Comparison of ENCODE assay signal across 16 cellular contexts in the genomic region with DNA sequence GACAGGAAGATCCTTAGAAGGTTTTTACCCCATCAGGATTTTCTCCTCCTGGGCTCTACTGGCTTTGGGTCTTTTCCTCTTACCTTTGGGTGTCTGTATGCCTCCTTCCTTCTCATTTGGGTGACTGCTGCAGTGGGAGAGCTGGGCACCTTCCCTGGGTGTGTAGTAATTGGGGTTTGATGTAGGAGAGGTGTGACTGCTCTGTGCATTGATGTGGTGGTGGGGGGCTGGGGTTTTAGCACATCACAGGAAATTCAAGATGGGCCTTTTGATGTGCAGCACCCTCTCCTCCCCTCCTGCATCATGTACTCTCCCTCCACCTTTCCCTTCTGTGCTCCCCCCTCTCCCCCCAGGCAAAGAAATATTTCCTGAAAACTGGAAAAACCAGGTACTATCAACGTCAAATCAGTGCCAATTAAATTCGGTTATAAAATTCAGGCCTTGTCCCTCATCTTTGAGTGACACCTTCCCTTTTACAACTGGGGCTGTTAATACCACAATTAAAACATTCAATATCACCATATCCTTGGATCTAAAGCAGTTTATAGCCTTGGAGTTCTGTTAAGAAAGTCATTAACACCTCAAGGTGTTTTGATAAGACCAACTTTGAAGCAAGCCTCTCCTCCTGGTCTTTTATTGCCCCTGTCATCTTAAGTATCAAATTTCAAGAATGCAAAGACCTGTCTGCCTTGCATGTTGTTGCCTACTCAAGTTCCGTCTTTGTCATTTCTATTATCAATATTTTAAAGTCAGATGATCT. TPM values are rescaled to one million over a fixed set of nuclear protein-coding genes. Genes with fewer than 3 reads are reported as not detected.
DNase-seq lines count a peak whose midpoint lies in the region; TF ChIP-seq lines count a peak whose summit lies in the region.
"Had no signal": no experiment of that assay in that cellular context is flagged by ENCODE, and none has a peak within 500 bp of the region (broad histone marks: within the 10 kb centered on the region; RNA-seq: fewer than 3 reads in every experiment).

No MANE protein-coding gene starts in this region.

- peaks cover 0 to 4% of the 10 kb centered on the region in 2 donors for H3K27me3 ChIP-seq in tibial artery
- H3K27me3 ChIP-seq: suprapubic skin had no signal

- H3K36me3 ChIP-seq in tibial artery, result no peaks in the 10 kb centered on the region
- H3K36me3 ChIP-seq: left ventricle myocardium inferior, suprapubic skin had no signal

- H3K4me3 ChIP-seq in tibial artery, result no peak overlapping the region
- H3K4me3 ChIP-seq: K562, left ventricle myocardium inferior, suprapubic skin had no signal

- TF ChIP-seq CTCF in type B pancreatic cell (conservative IDR thresholded peaks at IDR 0.05) (no peak), glutamatergic neuron (IDR thresholded peaks at IDR 0.05; ENCODE audit: partially characterized antibody, unreplicated experiment) (no peak), tibial artery (IDR thresholded peaks at IDR 0.05) (no peak)

- H3K36me3 Mint-ChIP-seq in activated T-cell treated with anti-CD3 and anti-CD28 coated beads, Interleukin-2, amount 50 U/mL, for 24 hours (ENCODE audit: low read depth), result no peaks in the 10 kb centered on the region
- H3K36me3 Mint-ChIP-seq in immature natural killer cell (no peaks in the 10 kb centered on the region), type B pancreatic cell (no peaks in the 10 kb centered on the region), glutamatergic neuron (ENCODE audit: unreplicated experiment) (no peaks in the 10 kb centered on the region)
- H3K36me3 Mint-ChIP-seq: natural killer cell had no signal

- H3K4me3 Mint-ChIP-seq in activated T-cell treated with anti-CD3 and anti-CD28 coated beads, Interleukin-2, amount 50 U/mL, for 24 hours, result peak overlapping the region; percentile 11
- peak overlapping the region in 3 of 5 donors; percentile 5 to 39 (median 33) for H3K4me3 Mint-ChIP-seq in immature natural killer cell
- no peak overlapping the region for H3K4me3 Mint-ChIP-seq in type B pancreatic cell
- H3K4me3 Mint-ChIP-seq in glutamatergic neuron (ENCODE audit: unreplicated experiment), result no peak overlapping the region
- H3K4me3 Mint-ChIP-seq: natural killer cell had no signal

- no peaks in the 10 kb centered on the region for H3K27me3 Mint-ChIP-seq in activated T-cell treated with anti-CD3 and anti-CD28 coated beads, Interleukin-2, amount 50 U/mL, for 24 hours
- H3K27me3 Mint-ChIP-seq in immature natural killer cell (ENCODE audit: low read depth in 3 of 3) (peaks cover 0 to 11% (median 0%) of the 10 kb centered on the region in 3 donors), type B pancreatic cell (no peaks in the 10 kb centered on the region), glutamatergic neuron (ENCODE audit: unreplicated experiment) (no peaks in the 10 kb centered on the region)

- DNase-seq in activated gamma-delta T cell treated with Interleukin-2 at 50 U/mL for 16 hours (peak; percentile 64), activated gamma-delta T cell (lab: John Stamatoyannopoulos, UW) (no peak), immature natural killer cell (peak; percentile 8 to 11 (median 9)), type B pancreatic cell (ENCODE audit: extremely low spot score, unreplicated experiment) (no peak), glutamatergic neuron (no peak), KBM-7 (no peak), tibial artery (no peak)
- no peak for DNase-seq in activated T-cell treated with anti-CD3 and anti-CD28 coated beads, Interleukin-2, amount 50 U/mL, for 24 hours
- DNase-seq: DMS 273 treated with DMSO at 0.1 percent for 48 hours, hippocampal formation, left ventricle myocardium inferior, natural killer cell had no signal

- intact Hi-C loops in tibial artery (cut with DNase I; ENCODE audit: low total_unique reads), result no loop called here

- no peaks in the 10 kb centered on the region for H3K4me1 ChIP-seq in tibial artery
- H3K4me1 ChIP-seq: suprapubic skin had no signal

- in situ Hi-C loops in KBM-7 (cut with MboI; ENCODE audit: low pct_unique_long_range_greater_than_20kb, low sequenced_read_pairs), result no loop called here

- H3K9me3 ChIP-seq in tibial artery, result no peaks in the 10 kb centered on the region
- H3K9me3 ChIP-seq: left ventricle myocardium inferior, suprapubic skin had no signal

- H3K27ac ChIP-seq in tibial artery, result no peak overlapping the region
- H3K27ac ChIP-seq: left ventricle myocardium inferior, suprapubic skin had no signal

- H3K27ac Mint-ChIP-seq in activated T-cell treated with anti-CD3 and anti-CD28 coated beads, Interleukin-2, amount 50 U/mL, for 24 hours, result peak overlapping the region; percentile 27
- H3K27ac Mint-ChIP-seq in immature natural killer cell, result no peak overlapping the region
- H3K27ac Mint-ChIP-seq in type B pancreatic cell, result peak overlapping the region; percentile 31
- H3K27ac Mint-ChIP-seq in glutamatergic neuron (ENCODE audit: unreplicated experiment), result no peak overlapping the region
- H3K27ac Mint-ChIP-seq: natural killer cell had no signal

- no peaks in the 10 kb centered on the region for H3K9me3 Mint-ChIP-seq in activated T-cell treated with anti-CD3 and anti-CD28 coated beads, Interleukin-2, amount 50 U/mL, for 24 hours
- H3K9me3 Mint-ChIP-seq in immature natural killer cell (no peaks in the 10 kb centered on the region), type B pancreatic cell (no peaks in the 10 kb centered on the region), glutamatergic neuron (ENCODE audit: unreplicated experiment) (no peaks in the 10 kb centered on the region)
- H3K9me3 Mint-ChIP-seq: natural killer cell had no signal

- H3K4me1 Mint-ChIP-seq in activated T-cell treated with anti-CD3 and anti-CD28 coated beads, Interleukin-2, amount 50 U/mL, for 24 hours (ENCODE audit: low read depth), result peaks cover 88% of the 10 kb centered on the region
- peaks cover 13 to 18% of the 10 kb centered on the region in 2 donors for H3K4me1 Mint-ChIP-seq in immature natural killer cell
- H3K4me1 Mint-ChIP-seq in type B pancreatic cell (ENCODE audit: unreplicated experiment), result peaks cover 53% of the 10 kb centered on the region
- H3K4me1 Mint-ChIP-seq in glutamatergic neuron (ENCODE audit: low read depth, unreplicated experiment), result no peaks in the 10 kb centered on the region

RNA-seq across cellular contexts. Expression of a gene that starts 23.3 kb away (rescaled TPM):
- not detected for polyA plus RNA-seq in immature natural killer cell
- 4.8 and 5.1 TPM in 2 replicates for total RNA-seq in type B pancreatic cell (ENCODE audit: low replicate concordance)
- total RNA-seq in glutamatergic neuron (ENCODE audit: unreplicated experiment), result not detected
- total RNA-seq: K562, OCI-LY7 had no signal
- polyA plus RNA-seq: AG04450 had no signal

Comparison
In these comparisons a context has a peak if more than half of its experiments do, and no peak if none do; other contexts are left out.
1. DNase-seq: peak in activated gamma-delta T cell treated with Interleukin-2 at 50 U/mL for 16 hours (single experiment) and immature natural killer cell (3 of 3); none in activated gamma-delta T cell (single experiment), activated T-cell treated with anti-CD3 and anti-CD28 coated beads, Interleukin-2, amount 50 U/mL, for 24 hours (single experiment), type B pancreatic cell (single experiment), glutamatergic neuron (single experiment), KBM-7 (single experiment) and tibial artery (0 of 2).
2. H3K27ac Mint-ChIP-seq: peak in activated T-cell treated with anti-CD3 and anti-CD28 coated beads, Interleukin-2, amount 50 U/mL, for 24 hours (single experiment) and type B pancreatic cell (single experiment); none in immature natural killer cell (0 of 6) and glutamatergic neuron (single experiment).
3. H3K4me3 Mint-ChIP-seq: peak in activated T-cell treated with anti-CD3 and anti-CD28 coated beads, Interleukin-2, amount 50 U/mL, for 24 hours (single experiment) and immature natural killer cell (3 of 5); none in type B pancreatic cell (single experiment) and glutamatergic neuron (single experiment).